31 cellular contexts compared by ENCODE assay signal in the genomic region with DNA sequence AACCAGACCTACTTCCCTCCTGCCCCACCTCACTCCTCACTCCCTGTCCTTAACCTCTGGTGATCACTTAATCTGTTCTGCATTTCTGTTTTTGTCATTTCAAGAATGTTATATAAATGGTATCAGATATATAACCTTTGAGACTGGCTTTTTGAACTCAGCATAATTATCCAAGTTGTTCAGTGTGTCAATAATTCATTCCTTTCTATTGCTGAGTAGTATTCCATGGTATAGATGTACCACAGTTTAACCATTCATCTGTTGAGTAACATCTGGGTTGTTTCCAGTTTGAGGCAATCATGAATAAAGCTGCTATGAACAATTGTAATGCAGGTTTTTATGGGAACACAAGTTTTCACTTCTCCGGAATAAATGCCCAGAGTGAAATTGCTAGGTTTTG. TPM values are rescaled to one million over a fixed set of nuclear protein-coding genes. Genes with fewer than 3 reads are reported as not detected.
A peak's percentile ranks its signal among the peaks of the same experiment; 100 is the strongest.
DNase-seq lines count a peak whose midpoint lies in the region; ATAC-seq, FAIRE-seq and TF ChIP-seq lines count a peak whose summit lies in the region.
"Had no signal": no experiment of that assay in that cellular context is flagged by ENCODE, and none has a peak within 500 bp of the region (broad histone marks: within the 10 kb centered on the region; RNA-seq: fewer than 3 reads in every experiment).

No MANE protein-coding gene starts in this region.

- TF ChIP-seq POLR2A in H54 (IDR thresholded peaks at IDR 0.05; ENCODE audit: low read depth, low read length), result no peak

- WGBS in small intestine, 3 donors, result 97 to 100% (median 98%) methylated on average over 1 of the region's 1 CpG

- H3K27ac Mint-ChIP-seq in astrocyte (ENCODE audit: unreplicated experiment), result no peak overlapping the region
- H3K27ac Mint-ChIP-seq: CD14-positive monocyte; CD4-positive, alpha-beta memory T cell; CD4-positive, CD25-positive, alpha-beta regulatory T cell; CD8-positive, alpha-beta memory T cell had no signal

- no peak for TF ChIP-seq CTCF in astrocyte (IDR thresholded peaks at IDR 0.05; ENCODE audit: insufficient read depth, low read depth, low read length)

- H3K36me3 ChIP-seq in astrocyte (ENCODE audit: insufficient read depth, low read length) (no peaks in the 10 kb centered on the region), small intestine (ENCODE audit: control insufficient read depth in 2 of 2, insufficient read depth in 2 of 2, low read length in 2 of 2) (no peaks in the 10 kb centered on the region)
- H3K36me3 ChIP-seq: BE2C, BLaER1 had no signal

- H3K79me2 ChIP-seq in astrocyte (ENCODE audit: insufficient read depth, low read length), result no peaks in the 10 kb centered on the region

- no peak overlapping the region for H2AFZ ChIP-seq in astrocyte (ENCODE audit: low read depth, low read length)

- no peaks in the 10 kb centered on the region for H3K9me3 ChIP-seq in astrocyte (ENCODE audit: insufficient read depth, low read depth, low read length)
- no peaks in the 10 kb centered on the region for H3K9me3 ChIP-seq in small intestine (ENCODE audit: control insufficient read depth, low read depth)
- H3K9me3 ChIP-seq: BE2C, BLaER1 had no signal

- no peak overlapping the region for H3K4me2 ChIP-seq in astrocyte (ENCODE audit: low read length)
- H3K4me2 ChIP-seq: BLaER1 had no signal

- FAIRE-seq in H54 (lab: Jason Lieb, UNC) (peak; percentile 69), astrocyte (lab: Jason Lieb, UNC) (peak; percentile 13), small intestine (lab: Jason Lieb, UNC) (no peak)
- FAIRE-seq: A204.1, GM12891, GM19239 had no signal

- no peak overlapping the region for H3K4me3 Mint-ChIP-seq in astrocyte (ENCODE audit: unreplicated experiment)
- H3K4me3 Mint-ChIP-seq: CD14-positive monocyte; CD4-positive, alpha-beta memory T cell; CD4-positive, CD25-positive, alpha-beta regulatory T cell; CD8-positive, alpha-beta memory T cell had no signal

- ATAC-seq in left colon, result peak; percentile 55
- no peak for ATAC-seq in GM21576 (IDR thresholded peaks at IDR 0.05; ENCODE audit: unreplicated experiment)

- intact Hi-C loops in left colon (cut with DNase I, micrococcal nuclease), result no loop called here
- intact Hi-C loops in head of caudate nucleus (cut with DNase I), result no loop called here

- H4K20me1 ChIP-seq in astrocyte (ENCODE audit: insufficient read depth, low read length), result no peaks in the 10 kb centered on the region
- H4K20me1 ChIP-seq: BLaER1 had no signal

- no peaks in the 10 kb centered on the region for H3K27me3 Mint-ChIP-seq in astrocyte (ENCODE audit: low read depth, unreplicated experiment)
- H3K27me3 Mint-ChIP-seq: CD4-positive, alpha-beta memory T cell; CD4-positive, CD25-positive, alpha-beta regulatory T cell; CD8-positive, alpha-beta memory T cell had no signal

- H3K27me3 ChIP-seq in astrocyte (ENCODE audit: insufficient read depth, low read length) (no peaks in the 10 kb centered on the region), small intestine (ENCODE audit: control insufficient read depth in 2 of 2, insufficient read depth in 2 of 2, low read length in 2 of 2) (no peaks in the 10 kb centered on the region)
- H3K27me3 ChIP-seq: BE2C, BLaER1 had no signal

- H3K9ac ChIP-seq in astrocyte (ENCODE audit: low read length), result no peak overlapping the region
- H3K9ac ChIP-seq: BLaER1 had no signal

- H3K36me3 Mint-ChIP-seq in astrocyte (ENCODE audit: low read depth, unreplicated experiment), result no peaks in the 10 kb centered on the region

- no peaks in the 10 kb centered on the region for H3K9me3 Mint-ChIP-seq in astrocyte (ENCODE audit: unreplicated experiment)
- H3K9me3 Mint-ChIP-seq: CD8-positive, alpha-beta memory T cell had no signal

- no peaks in the 10 kb centered on the region for H3K4me1 ChIP-seq in astrocyte (ENCODE audit: insufficient read depth, low read length)
- H3K4me1 ChIP-seq in small intestine (ENCODE audit: control insufficient read depth in 2 of 2, insufficient read depth in 1 of 2, low read depth in 1 of 2, low read length in 1 of 2), result no peaks in the 10 kb centered on the region
- H3K4me1 ChIP-seq: BLaER1 had no signal

- no peaks in the 10 kb centered on the region for H3K4me1 Mint-ChIP-seq in astrocyte (ENCODE audit: low read depth, unreplicated experiment)
- H3K4me1 Mint-ChIP-seq: CD14-positive monocyte had no signal

- H3K4me3 ChIP-seq in astrocyte (ENCODE audit: insufficient read depth, low read depth, low read length), result no peak overlapping the region
- no peak overlapping the region for H3K4me3 ChIP-seq in small intestine (ENCODE audit: low read depth in 1 of 2, low read length in 2 of 2)
- H3K4me3 ChIP-seq: BLaER1 had no signal

- H3K27ac ChIP-seq in astrocyte (ENCODE audit: low read depth, low read length), result no peak overlapping the region
- no peak overlapping the region for H3K27ac ChIP-seq in small intestine (ENCODE audit: low read depth in 1 of 2, low read length in 1 of 2)
- H3K27ac ChIP-seq: BLaER1 had no signal

- DNase-seq in H54 (ENCODE audit: insufficient read length, low spot score) (no peak), astrocyte (ENCODE audit: low read depth) (no peak), left colon (no peak), small intestine (peak; percentile 47), NOMO-1 (lab: John Stamatoyannopoulos, UW; ENCODE audit: unreplicated experiment in 2 of 2) (no peak), head of caudate nucleus (no peak)
- DNase-seq: 8988T; ACHN; BE2C; C1 segment of cervical spinal cord; CD4-positive, alpha-beta memory T cell; CD4-positive, CD25-positive, alpha-beta regulatory T cell; CD8-positive, alpha-beta memory T cell; COR-L47; DMS 273 treated with DMSO at 0.1 percent for 48 hours; DMS153; DMS53; DMS79; DND-41; EL; GDM1 had no signal

RNA-seq across cellular contexts. Expression of gene B3GNT6, which starts 34.6 kb away (rescaled TPM):
- not detected in 2 replicates for total RNA-seq in astrocyte
- total RNA-seq in left colon, result 100 to 1,000 TPM; 107 to 134 TPM
- polyA plus RNA-seq in small intestine, result 1 to 10 TPM; 1.6 to 7.0 (median 2.0) TPM
- total RNA-seq: A673; CD4-positive, alpha-beta memory T cell; CD4-positive, CD25-positive, alpha-beta regulatory T cell; CD8-positive, alpha-beta memory T cell; Daoy; G401 had no signal
- polyA plus RNA-seq: AG04450; CD14-positive monocyte; CD4-positive, alpha-beta memory T cell; CD4-positive, CD25-positive, alpha-beta regulatory T cell; CD8-positive, alpha-beta memory T cell had no signal

Comparison
In these comparisons a context has a peak if more than half of its experiments do, and no peak if none do; other contexts are left out.
1. RNA of gene B3GNT6, which starts 34.6 kb away (total RNA-seq): 107 to 134 TPM in left colon; not detected in astrocyte; every median in the first group is over 100 times any median in the second.